In the genomic region with DNA sequence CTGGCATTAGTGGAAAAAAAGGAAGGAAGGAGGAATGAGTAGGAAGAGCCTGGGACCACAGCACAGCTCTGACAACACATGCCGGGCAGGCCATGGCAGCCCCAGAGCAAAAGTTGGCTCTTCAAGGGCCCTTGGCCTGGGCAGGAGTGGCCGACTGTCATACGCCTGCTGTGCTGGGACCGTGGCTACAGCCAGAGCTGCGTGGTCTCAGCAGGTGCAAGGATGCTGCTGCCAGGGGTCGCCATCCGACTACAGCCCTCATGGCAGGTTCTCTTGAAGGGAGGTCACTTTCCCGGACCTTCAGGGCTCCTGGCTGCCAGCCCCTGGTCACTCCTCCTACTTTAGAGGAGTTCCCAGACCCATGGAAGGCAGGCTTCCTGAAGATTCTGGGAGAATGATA, we compare ENCODE assay signal across 16 cellular contexts.
"Had no signal": no experiment of that assay in that cellular context is flagged by ENCODE, and none has a peak within 500 bp of the region (broad histone marks: within the 10 kb centered on the region; RNA-seq: fewer than 3 reads in every experiment).

No MANE protein-coding gene starts in this region.

- H3K36me3 ChIP-seq: heart left ventricle, spleen, uterus had no signal

- H3K4me3 Mint-ChIP-seq: naive thymus-derived CD8-positive, alpha-beta T cell had no signal

- H3K27me3 Mint-ChIP-seq: naive thymus-derived CD8-positive, alpha-beta T cell had no signal

- DNase-seq: dorsolateral prefrontal cortex; effector CD8-positive, alpha-beta T cell; foreskin melanocyte; heart left ventricle; hippocampal formation; left colon; left ventricle myocardium superior; naive thymus-derived CD8-positive, alpha-beta T cell; posterior cingulate gyrus; spleen; stimulated activated naive CD4-positive, alpha-beta T cell treated with Interleukin-2 at 50 U/mL for 16 hours; trophoblast cell; uterus had no signal

- H3K4me3 ChIP-seq: coronary artery, dorsolateral prefrontal cortex, heart left ventricle, lung, spleen, uterus had no signal

- H3K27ac ChIP-seq: coronary artery, dorsolateral prefrontal cortex, heart left ventricle, spleen, uterus had no signal

- H3K4me1 ChIP-seq: uterus had no signal

- H3K27me3 ChIP-seq: heart left ventricle, spleen, uterus had no signal

- H3K9me3 Mint-ChIP-seq: naive thymus-derived CD8-positive, alpha-beta T cell had no signal

- H3K36me3 Mint-ChIP-seq: naive thymus-derived CD8-positive, alpha-beta T cell had no signal

- ATAC-seq: heart left ventricle; left colon; left ventricle myocardium superior; naive thymus-derived CD8-positive, alpha-beta T cell; sciatic nerve had no signal

- H3K9me3 ChIP-seq: heart left ventricle, spleen, uterus had no signal
